Comparison of ENCODE assay signal across 1 cellular context in genomic region chr11:14520086-14520901, GRCh38.
A peak's percentile ranks its signal among the peaks of the same experiment; 100 is the strongest.
TF ChIP-seq lines count a peak whose summit lies in the region.

Gene PSMA1 (minus strand): TSS chr11:14520386. CDS start chr11:14520299, 87 bp downstream.

TF ChIP-seq in K562, 482 proteins besides CTCF, POLR2A, EP300 and RAD21 (continued from another document and continues in another):
- no peak for TF ChIP-seq THRA (IDR thresholded peaks at IDR 0.05)
- TF ChIP-seq NCOA4 (IDR thresholded peaks at IDR 0.05; ENCODE audit: partially characterized antibody): peak; percentile 86
- no peak for TF ChIP-seq USF2 (CRISPR knock-in tag; IDR thresholded peaks at IDR 0.05)
- no peak for TF ChIP-seq ZNF280A (IDR thresholded peaks at IDR 0.05; ENCODE audit: low read depth, partially characterized antibody)
- peak; percentile 68 for TF ChIP-seq MAFK (IDR thresholded peaks at IDR 0.05; ENCODE audit: low read length)
- no peak for TF ChIP-seq RERE (CRISPR knock-in tag; IDR thresholded peaks at IDR 0.05; ENCODE audit: borderline replicate concordance)
- peak; percentile 75; the same call in 1 of the 2 replicates for TF ChIP-seq ZNF511 (CRISPR knock-in tag; IDR thresholded peaks at IDR 0.05)
- no peak for TF ChIP-seq MYNN (IDR thresholded peaks at IDR 0.05)
- no peak for TF ChIP-seq MYNN (CRISPR knock-in tag; IDR thresholded peaks at IDR 0.05)
- no peak; the same call in none of the 2 replicates for TF ChIP-seq NR1H2 (CRISPR knock-in tag; IDR thresholded peaks at IDR 0.05)
- peak; percentile 59; the same call in 1 of the 2 replicates for TF ChIP-seq CREB1 (IDR thresholded peaks at IDR 0.05)
- peak; percentile 57 for TF ChIP-seq CREB1 (CRISPR knock-in tag; IDR thresholded peaks at IDR 0.05)
- TF ChIP-seq NRF1 (conservative IDR thresholded peaks at IDR 0.05 in 1 of 2, IDR thresholded peaks at IDR 0.05 in 1 of 2): peak; percentile 78 to 82
- TF ChIP-seq BRCA1 (IDR thresholded peaks at IDR 0.05): no peak
- no peak for TF ChIP-seq BRCA1 (CRISPR knock-in tag; IDR thresholded peaks at IDR 0.05)
- TF ChIP-seq ZBTB34 (CRISPR knock-in tag; IDR thresholded peaks at IDR 0.05): no peak
- no peak for TF ChIP-seq KAT2B (IDR thresholded peaks at IDR 0.05; ENCODE audit: low read depth, low read length)
- TF ChIP-seq PRMT5 (CRISPR knock-in tag; IDR thresholded peaks at IDR 0.05): 0 out of 2 replicates have a peak, but pooled peaks have one; percentile 36
- no peak for TF ChIP-seq ZNF780A (CRISPR knock-in tag; IDR thresholded peaks at IDR 0.05)
- TF ChIP-seq ZNF408 (CRISPR knock-in tag; IDR thresholded peaks at IDR 0.05; ENCODE audit: low read depth): no peak
- no peak for TF ChIP-seq KAT8 (IDR thresholded peaks at IDR 0.05; ENCODE audit: low read depth)
- no peak for TF ChIP-seq DLX4 (CRISPR knock-in tag; IDR thresholded peaks at IDR 0.05)
- peak; percentile 43 for TF ChIP-seq RAD51 (IDR thresholded peaks at IDR 0.05; ENCODE audit: borderline replicate concordance, low read depth)
- peak; percentile 87 for TF ChIP-seq E2F3 (CRISPR knock-in tag; IDR thresholded peaks at IDR 0.05)
- TF ChIP-seq BMI1 (IDR thresholded peaks at IDR 0.05; ENCODE audit: low read length): no peak
- TF ChIP-seq KLF1 (tag; IDR thresholded peaks at IDR 0.05): no peak; the same call in 1 of the 2 replicates
- no peak for TF ChIP-seq ZNF124 (CRISPR knock-in tag; IDR thresholded peaks at IDR 0.05)
- no peak for TF ChIP-seq ZNF512 (tag; IDR thresholded peaks at IDR 0.05)
- TF ChIP-seq E2F8 (IDR thresholded peaks at IDR 0.05; ENCODE audit: low read depth, partially characterized antibody): peak; percentile 97
- TF ChIP-seq MIER1 (IDR thresholded peaks at IDR 0.05; ENCODE audit: low read depth): no peak
- TF ChIP-seq MAZ (CRISPR knock-in tag; conservative IDR thresholded peaks at IDR 0.05 in 1 of 2, IDR thresholded peaks at IDR 0.05 in 1 of 2): peak; percentile 66 to 78
- TF ChIP-seq ID3 (CRISPR knock-in tag; IDR thresholded peaks at IDR 0.05): no peak
- TF ChIP-seq ID3 (tag; IDR thresholded peaks at IDR 0.05): no peak; the same call in 1 of the 2 replicates
- TF ChIP-seq MCM7 (IDR thresholded peaks at IDR 0.05): no peak
- TF ChIP-seq ELF4 (CRISPR knock-in tag; IDR thresholded peaks at IDR 0.05): no peak
- TF ChIP-seq MEF2D (tag; conservative IDR thresholded peaks at IDR 0.05; ENCODE audit: low read depth): 0 out of 2 replicates have a peak, but pooled peaks have one; percentile 21
- no peak for TF ChIP-seq ERF (CRISPR knock-in tag; IDR thresholded peaks at IDR 0.05)
- 0 out of 2 replicates have a peak, but pooled peaks have one; percentile 41 for TF ChIP-seq HDAC8 (tag; IDR thresholded peaks at IDR 0.05)
- no peak for TF ChIP-seq ZNF583 (CRISPR knock-in tag; IDR thresholded peaks at IDR 0.05)
- 0 out of 2 replicates have a peak, but pooled peaks have one; percentile 49 for TF ChIP-seq ZNF263 (CRISPR knock-in tag; IDR thresholded peaks at IDR 0.05; ENCODE audit: borderline replicate concordance)
